6 cellular contexts compared by ENCODE assay signal in the genomic region with DNA sequence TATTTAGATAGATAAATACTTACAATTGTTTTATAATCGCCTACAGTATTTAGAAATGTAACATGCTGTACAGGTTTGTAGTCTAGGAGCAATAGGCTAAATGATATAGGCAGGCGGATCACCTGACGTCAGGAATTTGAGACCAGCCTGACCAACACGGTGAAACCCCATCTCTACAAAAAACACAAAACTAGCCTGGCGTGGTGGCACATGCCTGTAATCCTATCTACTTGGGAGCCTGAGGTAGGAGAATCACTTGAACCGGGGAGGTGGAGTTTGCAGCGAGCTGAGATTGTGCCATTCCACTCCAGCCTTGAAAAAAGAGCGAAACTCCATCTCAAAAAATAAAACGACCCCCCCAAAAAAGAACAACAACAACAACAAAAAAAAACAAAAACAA.
"Had no signal": no experiment of that assay in that cellular context is flagged by ENCODE, and none has a peak within 500 bp of the region (broad histone marks: within the 10 kb centered on the region; RNA-seq: fewer than 3 reads in every experiment).

No MANE protein-coding gene starts in this region.

- H3K4me3 Mint-ChIP-seq: HFFc6, IgD-negative memory B cell had no signal

- H3K4me1 Mint-ChIP-seq: IgD-negative memory B cell had no signal

- H3K27ac Mint-ChIP-seq: HFFc6, IgD-negative memory B cell had no signal

- H3K27me3 Mint-ChIP-seq: IgD-negative memory B cell had no signal

- ATAC-seq: HCT116 had no signal

- H3K36me3 Mint-ChIP-seq: IgD-negative memory B cell had no signal

- DNase-seq: GOT3, H7, HFFc6, KBM-7 had no signal
